Comparison of ENCODE assay signal across 8 cellular contexts in the genomic region with DNA sequence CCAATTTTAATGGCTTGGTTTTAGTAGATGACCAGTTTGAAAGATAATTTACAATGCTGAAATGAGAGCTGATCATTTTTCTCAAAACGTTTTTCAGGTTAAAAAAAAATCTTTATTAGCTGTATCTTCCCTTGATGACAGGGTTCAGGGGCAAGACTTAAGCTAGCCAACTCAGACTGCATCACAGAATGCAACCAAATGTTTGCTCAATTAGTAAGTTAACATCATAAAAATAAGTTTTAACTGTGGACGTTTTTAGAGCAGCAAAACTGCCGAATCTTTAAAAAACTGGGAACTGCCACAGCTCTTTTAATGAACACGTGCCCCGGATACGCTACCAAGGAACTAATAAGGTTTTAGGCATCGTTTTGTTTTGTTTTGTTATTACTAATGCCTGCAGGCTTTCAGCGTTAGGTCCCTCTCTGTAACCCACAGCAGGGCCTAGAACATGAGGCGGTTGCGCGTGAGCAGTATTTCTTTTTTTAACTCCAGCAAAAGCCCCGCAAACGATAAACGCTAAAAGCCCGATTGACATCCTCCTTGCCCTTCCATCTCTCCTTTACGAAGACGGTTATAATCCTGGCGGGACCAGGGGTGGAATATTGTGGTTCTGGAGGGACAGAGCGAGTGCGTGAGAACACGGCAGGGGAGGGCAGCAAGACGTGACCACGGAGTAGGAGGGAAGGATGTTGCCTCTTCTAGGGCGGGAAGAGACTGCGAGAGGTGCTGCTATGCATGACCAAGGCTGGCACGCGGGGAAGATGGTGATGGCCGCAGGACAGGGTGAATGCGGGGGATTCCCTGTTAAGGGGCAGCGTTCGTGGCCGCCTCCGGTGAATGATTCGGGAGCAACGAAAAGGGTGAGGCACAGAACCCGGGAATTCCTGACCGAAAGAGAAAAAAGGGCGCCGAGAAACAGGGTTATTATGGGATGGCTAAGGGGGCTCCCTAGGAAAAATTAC. TPM values are rescaled to one million over a fixed set of nuclear protein-coding genes. Genes with fewer than 3 reads are reported as not detected.
DNase-seq lines count a peak whose midpoint lies in the region; ATAC-seq and TF ChIP-seq lines count a peak whose summit lies in the region.

No MANE protein-coding gene starts in this region.

- no peaks in the 10 kb centered on the region for H3K4me1 ChIP-seq in lung (ENCODE audit: control insufficient read depth in 2 of 2, insufficient read depth in 2 of 2, low read length in 2 of 2)

- peak overlapping the region; percentile 87 for H3K4me3 ChIP-seq in lung

- no peak for TF ChIP-seq CTCF in lung (IDR thresholded peaks at IDR 0.05; ENCODE audit: control extremely low read depth, extremely low read depth)

- H3K27me3 ChIP-seq in lung (ENCODE audit: control insufficient read depth, insufficient read depth) = no peaks in the 10 kb centered on the region

- DNase-seq in CMK (ENCODE audit: low read depth) (peak; percentile 45), HEK293T (ENCODE audit: extremely low spot score) (peak; percentile 49), NCI-H345 treated with DMSO at 0.1 percent for 48 hours (lab: John Stamatoyannopoulos, UW; ENCODE audit: unreplicated experiment) (peak; percentile 39), dermis blood vessel endothelial cell (peak; percentile 62), lung (ENCODE audit: low spot score) (peak; percentile 42)
- peak; percentile 32 to 35 for DNase-seq in activated CD4-positive, alpha-beta T cell treated with anti-CD3 and anti-CD28 coated beads, Interleukin-2, amount 50 U/mL, for 4 hours
- DNase-seq in stimulated activated CD8-positive, alpha-beta memory T cell treated with anti-CD3 and anti-CD28 coated beads, Interleukin-12 subunit alpha, Interleukin-12 subunit beta, amount 100 ng/mL, for 24 hours (ENCODE audit: extremely low read depth) = peak; percentile 14

- CTCF ChIA-PET in HEK293T (lab: Yijun Ruan, JAX) = no interaction called here

- H3K9me3 ChIP-seq in lung (ENCODE audit: control insufficient read depth in 2 of 2, insufficient read depth in 1 of 2, low read length in 1 of 2) = no peaks in the 10 kb centered on the region

- peak; percentile 8 for ATAC-seq in lung (ENCODE audit: insufficient read depth, low FRiP score)
- ATAC-seq in HG02623 (IDR thresholded peaks at IDR 0.05; ENCODE audit: unreplicated experiment) = no peak

- POLR2A ChIA-PET in HEK293T (lab: Yijun Ruan, JAX) = interaction anchor here (0.6 to 1.1 kb wide), 5 partner anchors 9 to 133 kb away, joined by 3 to 8 read pairs (median 3); no protein-coding TSS in a partner anchor

- 0% methylated on average over 39 of the region's 39 CpGs for WGBS in lung, 2 donors

- peaks cover 7 to 14% of the 10 kb centered on the region in 2 donors for H3K36me3 ChIP-seq in lung (ENCODE audit: control insufficient read depth in 2 of 2, insufficient read depth in 2 of 2, low read length in 2 of 2)

- H3K27ac ChIP-seq in lung (ENCODE audit: low read depth in 1 of 2, low read length in 1 of 2) = peak overlapping the region; percentile 88 to 94

TF ChIP-seq in HEK293T, 16 proteins besides CTCF, POLR2A, EP300 and RAD21:
- TF ChIP-seq ZNF384 (IDR thresholded peaks at IDR 0.05) = no peak
- peak; percentile 26 for TF ChIP-seq L3MBTL2 (conservative IDR thresholded peaks at IDR 0.05)

RNA-seq across cellular contexts. Expression of a gene that starts 0.7 kb away (rescaled TPM):
- total RNA-seq in dermis blood vessel endothelial cell (74.9 and 112 TPM in 2 replicates), lung (10 to 100 TPM; 49.0 to 63.7 TPM)
- polyA plus RNA-seq in lung = 10 to 100 TPM; 45.3 to 45.4 TPM
